Comparison of ENCODE assay signal across 2 cellular contexts in genomic region chr3:72891053-72891855, GRCh38.
TF ChIP-seq lines count a peak whose summit lies in the region.

No MANE protein-coding gene starts in this region.

TF ChIP-seq in HEK293, 187 proteins besides CTCF, POLR2A, EP300 and RAD21 (continued from another document and continues in another):
- TF ChIP-seq, protein P1, sequence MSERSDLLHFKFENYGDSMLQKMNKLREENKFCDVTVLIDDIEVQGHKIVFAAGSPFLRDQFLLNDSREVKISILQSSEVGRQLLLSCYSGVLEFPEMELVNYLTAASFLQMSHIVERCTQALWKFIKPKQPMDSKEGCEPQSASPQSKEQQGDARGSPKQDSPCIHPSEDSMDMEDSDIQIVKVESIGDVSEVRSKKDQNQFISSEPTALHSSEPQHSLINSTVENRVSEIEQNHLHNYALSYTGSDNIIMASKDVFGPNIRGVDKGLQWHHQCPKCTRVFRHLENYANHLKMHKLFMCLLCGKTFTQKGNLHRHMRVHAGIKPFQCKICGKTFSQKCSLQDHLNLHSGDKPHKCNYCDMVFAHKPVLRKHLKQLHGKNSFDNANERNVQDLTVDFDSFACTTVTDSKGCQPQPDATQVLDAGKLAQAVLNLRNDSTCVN (tag by site-specific recombination; optimal IDR thresholded peaks at IDR 0.05): no peak
- peak; percentile 39; the same call in 1 of the 2 replicates for TF ChIP-seq OSR2 (tag by site-specific recombination; IDR thresholded peaks at IDR 0.05)
- TF ChIP-seq ZIC2 (tag by site-specific recombination; IDR thresholded peaks at IDR 0.05): no peak
- TF ChIP-seq ZNF133 (tag by site-specific recombination; IDR thresholded peaks at IDR 0.05): no peak
- no peak for TF ChIP-seq ZNF423 (tag by site-specific recombination; IDR thresholded peaks at IDR 0.05)
- TF ChIP-seq ZFP41 (tag by site-specific recombination; IDR thresholded peaks at IDR 0.05; ENCODE audit: borderline replicate concordance): no peak
- peak; percentile 56; the same call in 1 of the 2 replicates for TF ChIP-seq INSM2 (tag by site-specific recombination; IDR thresholded peaks at IDR 0.05)
- TF ChIP-seq ZNF747 (tag by site-specific recombination; IDR thresholded peaks at IDR 0.05): no peak
- no peak for TF ChIP-seq ZBTB10 (tag by site-specific recombination; IDR thresholded peaks at IDR 0.05)
- peak; percentile 87 for TF ChIP-seq ZNF366 (tag by site-specific recombination; conservative IDR thresholded peaks at IDR 0.05)
- no peak for TF ChIP-seq ZNF391 (tag by site-specific recombination; IDR thresholded peaks at IDR 0.05; ENCODE audit: borderline replicate concordance, low read depth)
- TF ChIP-seq ZNF558 (tag by site-specific recombination; IDR thresholded peaks at IDR 0.05): no peak
- TF ChIP-seq ZXDB (tag by site-specific recombination; IDR thresholded peaks at IDR 0.05): peak; percentile 71
- no peak for TF ChIP-seq ZNF701 (tag by site-specific recombination; IDR thresholded peaks at IDR 0.05)
- TF ChIP-seq ZNF610 (tag by site-specific recombination; IDR thresholded peaks at IDR 0.05; ENCODE audit: borderline replicate concordance): no peak
- TF ChIP-seq ZNF324 (tag by site-specific recombination; IDR thresholded peaks at IDR 0.05): no peak
- peak; percentile 29; the same call in 1 of the 2 replicates for TF ChIP-seq MZF1 (tag by site-specific recombination; IDR thresholded peaks at IDR 0.05; ENCODE audit: borderline replicate concordance)
- TF ChIP-seq PRDM10 (tag by site-specific recombination; IDR thresholded peaks at IDR 0.05): peak; percentile 41; the same call in 1 of the 2 replicates

TF ChIP-seq in SK-N-SH, 30 proteins besides CTCF, POLR2A, EP300 and RAD21 (continued from another document):
- TF ChIP-seq, protein P2, sequence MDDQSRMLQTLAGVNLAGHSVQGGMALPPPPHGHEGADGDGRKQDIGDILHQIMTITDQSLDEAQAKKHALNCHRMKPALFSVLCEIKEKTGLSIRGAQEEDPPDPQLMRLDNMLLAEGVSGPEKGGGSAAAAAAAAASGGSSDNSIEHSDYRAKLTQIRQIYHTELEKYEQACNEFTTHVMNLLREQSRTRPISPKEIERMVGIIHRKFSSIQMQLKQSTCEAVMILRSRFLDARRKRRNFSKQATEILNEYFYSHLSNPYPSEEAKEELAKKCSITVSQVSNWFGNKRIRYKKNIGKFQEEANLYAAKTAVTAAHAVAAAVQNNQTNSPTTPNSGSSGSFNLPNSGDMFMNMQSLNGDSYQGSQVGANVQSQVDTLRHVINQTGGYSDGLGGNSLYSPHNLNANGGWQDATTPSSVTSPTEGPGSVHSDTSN (IDR thresholded peaks at IDR 0.05): peak; percentile 88
- TF ChIP-seq ELF1 (IDR thresholded peaks at IDR 0.05) (no peak), RCOR1 (IDR thresholded peaks at IDR 0.05; ENCODE audit: low read length) (0 out of 2 replicates have a peak, but pooled peaks have one; percentile 22), EZH2phosphoT487 (IDR thresholded peaks at IDR 0.05; ENCODE audit: borderline replicate concordance, low read depth) (no peak), MXI1 (IDR thresholded peaks at IDR 0.05; ENCODE audit: low read depth, low read length) (no peak; the same call in 1 of the 2 replicates), POLR2AphosphoS5 (IDR thresholded peaks at IDR 0.05; ENCODE audit: low read depth, low read length) (peak; percentile 80), CHD2 (IDR thresholded peaks at IDR 0.05; ENCODE audit: low read length, partially characterized antibody) (no peak), TEAD4 (IDR thresholded peaks at IDR 0.05; ENCODE audit: borderline replicate concordance, insufficient read depth) (peak; percentile 72), FOXJ3 (CRISPR knock-in tag; IDR thresholded peaks at IDR 0.05) (no peak), MEF2A (IDR thresholded peaks at IDR 0.05; ENCODE audit: borderline replicate concordance, low read depth) (no peak; the same call in 1 of the 2 replicates), SMC3 (IDR thresholded peaks at IDR 0.05; ENCODE audit: low read depth, low read length) (no peak), RFX5 (IDR thresholded peaks at IDR 0.05; ENCODE audit: low read length) (no peak)
- TF ChIP-seq, protein P3, sequence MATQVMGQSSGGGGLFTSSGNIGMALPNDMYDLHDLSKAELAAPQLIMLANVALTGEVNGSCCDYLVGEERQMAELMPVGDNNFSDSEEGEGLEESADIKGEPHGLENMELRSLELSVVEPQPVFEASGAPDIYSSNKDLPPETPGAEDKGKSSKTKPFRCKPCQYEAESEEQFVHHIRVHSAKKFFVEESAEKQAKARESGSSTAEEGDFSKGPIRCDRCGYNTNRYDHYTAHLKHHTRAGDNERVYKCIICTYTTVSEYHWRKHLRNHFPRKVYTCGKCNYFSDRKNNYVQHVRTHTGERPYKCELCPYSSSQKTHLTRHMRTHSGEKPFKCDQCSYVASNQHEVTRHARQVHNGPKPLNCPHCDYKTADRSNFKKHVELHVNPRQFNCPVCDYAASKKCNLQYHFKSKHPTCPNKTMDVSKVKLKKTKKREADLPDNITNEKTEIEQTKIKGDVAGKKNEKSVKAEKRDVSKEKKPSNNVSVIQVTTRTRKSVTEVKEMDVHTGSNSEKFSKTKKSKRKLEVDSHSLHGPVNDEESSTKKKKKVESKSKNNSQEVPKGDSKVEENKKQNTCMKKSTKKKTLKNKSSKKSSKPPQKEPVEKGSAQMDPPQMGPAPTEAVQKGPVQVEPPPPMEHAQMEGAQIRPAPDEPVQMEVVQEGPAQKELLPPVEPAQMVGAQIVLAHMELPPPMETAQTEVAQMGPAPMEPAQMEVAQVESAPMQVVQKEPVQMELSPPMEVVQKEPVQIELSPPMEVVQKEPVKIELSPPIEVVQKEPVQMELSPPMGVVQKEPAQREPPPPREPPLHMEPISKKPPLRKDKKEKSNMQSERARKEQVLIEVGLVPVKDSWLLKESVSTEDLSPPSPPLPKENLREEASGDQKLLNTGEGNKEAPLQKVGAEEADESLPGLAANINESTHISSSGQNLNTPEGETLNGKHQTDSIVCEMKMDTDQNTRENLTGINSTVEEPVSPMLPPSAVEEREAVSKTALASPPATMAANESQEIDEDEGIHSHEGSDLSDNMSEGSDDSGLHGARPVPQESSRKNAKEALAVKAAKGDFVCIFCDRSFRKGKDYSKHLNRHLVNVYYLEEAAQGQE (IDR thresholded peaks at IDR 0.05; ENCODE audit: low read depth, low read length): peak; percentile 19; the same call in 1 of the 2 replicates
- TF ChIP-seq, protein P4, sequence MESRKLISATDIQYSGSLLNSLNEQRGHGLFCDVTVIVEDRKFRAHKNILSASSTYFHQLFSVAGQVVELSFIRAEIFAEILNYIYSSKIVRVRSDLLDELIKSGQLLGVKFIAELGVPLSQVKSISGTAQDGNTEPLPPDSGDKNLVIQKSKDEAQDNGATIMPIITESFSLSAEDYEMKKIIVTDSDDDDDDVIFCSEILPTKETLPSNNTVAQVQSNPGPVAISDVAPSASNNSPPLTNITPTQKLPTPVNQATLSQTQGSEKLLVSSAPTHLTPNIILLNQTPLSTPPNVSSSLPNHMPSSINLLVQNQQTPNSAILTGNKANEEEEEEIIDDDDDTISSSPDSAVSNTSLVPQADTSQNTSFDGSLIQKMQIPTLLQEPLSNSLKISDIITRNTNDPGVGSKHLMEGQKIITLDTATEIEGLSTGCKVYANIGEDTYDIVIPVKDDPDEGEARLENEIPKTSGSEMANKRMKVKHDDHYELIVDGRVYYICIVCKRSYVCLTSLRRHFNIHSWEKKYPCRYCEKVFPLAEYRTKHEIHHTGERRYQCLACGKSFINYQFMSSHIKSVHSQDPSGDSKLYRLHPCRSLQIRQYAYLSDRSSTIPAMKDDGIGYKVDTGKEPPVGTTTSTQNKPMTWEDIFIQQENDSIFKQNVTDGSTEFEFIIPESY (IDR thresholded peaks at IDR 0.05; ENCODE audit: borderline replicate concordance, low read depth): peak; percentile 71; the same call in 1 of the 2 replicates
- TF ChIP-seq, protein P5, sequence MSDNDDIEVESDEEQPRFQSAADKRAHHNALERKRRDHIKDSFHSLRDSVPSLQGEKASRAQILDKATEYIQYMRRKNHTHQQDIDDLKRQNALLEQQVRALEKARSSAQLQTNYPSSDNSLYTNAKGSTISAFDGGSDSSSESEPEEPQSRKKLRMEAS (IDR thresholded peaks at IDR 0.05; ENCODE audit: low read depth): no peak; the same call in none of the 2 replicates
